Comparison of ENCODE assay signal across 23 cellular contexts in genomic region chr5:5613261-5613990, GRCh38.
DNase-seq lines count a peak whose midpoint lies in the region; ATAC-seq and TF ChIP-seq lines count a peak whose summit lies in the region.
"Had no signal": no experiment of that assay in that cellular context is flagged by ENCODE, and none has a peak within 500 bp of the region (broad histone marks: within the 10 kb centered on the region; RNA-seq: fewer than 3 reads in every experiment).

No MANE protein-coding gene starts in this region.

- peaks cover 2% of the 10 kb centered on the region for H3K9me3 Mint-ChIP-seq in activated B cell treated with CpG ODN at 0.5 μM for 24 hours
- H3K9me3 Mint-ChIP-seq in MCF 10A (ENCODE audit: unreplicated experiment), result no peaks in the 10 kb centered on the region
- H3K9me3 Mint-ChIP-seq in T-helper 2 cell treated with Interferon-gamma antibody and Interleukin-4, amounts not matched to agents 5 μg/mL and 100 μg/mL, for 36 hours, result no peaks in the 10 kb centered on the region
- H3K9me3 Mint-ChIP-seq: activated CD8-positive, alpha-beta T cell treated with anti-CD3 and anti-CD28 coated beads for 36 hours; effector memory CD8-positive, alpha-beta T cell had no signal

- CTCF ChIA-PET in activated B cell treated with CpG ODN at 0.5 μM for 24 hours (lab: Charles Lee), result interaction anchor here (1.3 kb wide), 1 partner anchor 143 kb away, joined by 3 read pairs; no protein-coding TSS in a partner anchor
- CTCF ChIA-PET in MCF 10A (lab: Yijun Ruan, JAX), result no interaction called here

- TF ChIP-seq CTCF in GM12865 (IDR thresholded peaks at IDR 0.05; ENCODE audit: insufficient read depth, low read depth, low read length, missing control alignments), result no peak
- TF ChIP-seq CTCF in activated B cell treated with CpG ODN at 0.5 μM for 24 hours (IDR thresholded peaks at IDR 0.05), result no peak
- no peak for TF ChIP-seq CTCF in MCF 10A (IDR thresholded peaks at IDR 0.05; ENCODE audit: unreplicated experiment)

- peaks cover 7% of the 10 kb centered on the region for H3K4me1 Mint-ChIP-seq in activated B cell treated with CpG ODN at 0.5 μM for 24 hours
- H3K4me1 Mint-ChIP-seq in MCF 10A (ENCODE audit: insufficient read depth, unreplicated experiment), result peaks cover 6% of the 10 kb centered on the region
- no peaks in the 10 kb centered on the region for H3K4me1 Mint-ChIP-seq in T-helper 2 cell treated with Interferon-gamma antibody and Interleukin-4, amounts not matched to agents 5 μg/mL and 100 μg/mL, for 36 hours (ENCODE audit: low read depth)

- POLR2A ChIA-PET in activated B cell treated with CpG ODN at 0.5 μM for 24 hours (lab: Charles Lee), result interaction anchor here (0.7 kb wide), 1 partner anchor 10 kb away, joined by 3 read pairs; no protein-coding TSS in a partner anchor
- POLR2A ChIA-PET in MCF 10A (lab: Yijun Ruan, JAX), result no interaction called here

- H3K27me3 Mint-ChIP-seq in activated B cell treated with CpG ODN at 0.5 μM for 24 hours (no peaks in the 10 kb centered on the region), MCF 10A (ENCODE audit: insufficient read depth, unreplicated experiment) (no peaks in the 10 kb centered on the region)
- H3K27me3 Mint-ChIP-seq in T-helper 2 cell treated with Interferon-gamma antibody and Interleukin-4, amounts not matched to agents 5 μg/mL and 100 μg/mL, for 36 hours (ENCODE audit: low read depth), result peaks cover 9% of the 10 kb centered on the region

- DNase-seq in GM12865 (ENCODE audit: low read depth), result peak; percentile 3
- DNase-seq in activated B cell treated with CpG ODN at 0.5 μM for 24 hours, result no peak
- no peak for DNase-seq in AG20443 (ENCODE audit: low spot score)
- DNase-seq in MCF 10A (ENCODE audit: unreplicated experiment), result no peak
- no peak for DNase-seq in T-helper 2 cell treated with Interferon-gamma antibody and Interleukin-4, amounts not matched to agents 5 μg/mL and 100 μg/mL, for 36 hours (ENCODE audit: low spot score)
- DNase-seq: activated CD8-positive, alpha-beta T cell treated with anti-CD3 and anti-CD28 coated beads for 36 hours; activated effector memory CD4-positive, alpha-beta T cell treated with anti-CD3 and anti-CD28 coated beads, Interleukin-2, amount 50 U/mL, for 16 hours; activated T-cell treated with anti-CD3 and anti-CD28 coated beads for 4 hours; brain microvascular endothelial cell; COR-L47; DMS79 treated with DMSO at 0.1 percent for 48 hours; effector memory CD8-positive, alpha-beta T cell; Kasumi-1; lower lobe of right lung; NCI-H2107; NCI-H510A treated with DMSO at 0.1 percent for 48 hours; right lobe of liver; upper lobe of right lung had no signal

- H3K4me3 ChIP-seq in GM12865 (ENCODE audit: low read depth, low read length), result no peak overlapping the region
- H3K4me3 ChIP-seq: A549, lower lobe of right lung, right lobe of liver, upper lobe of right lung had no signal

- H3K27ac Mint-ChIP-seq in activated B cell treated with CpG ODN at 0.5 μM for 24 hours, result no peak overlapping the region
- H3K27ac Mint-ChIP-seq in MCF 10A (ENCODE audit: low read depth, unreplicated experiment), result no peak overlapping the region
- no peak overlapping the region for H3K27ac Mint-ChIP-seq in T-helper 2 cell treated with Interferon-gamma antibody and Interleukin-4, amounts not matched to agents 5 μg/mL and 100 μg/mL, for 36 hours
- H3K27ac Mint-ChIP-seq: activated CD8-positive, alpha-beta T cell treated with anti-CD3 and anti-CD28 coated beads for 36 hours; effector memory CD8-positive, alpha-beta T cell had no signal

- H3K36me3 Mint-ChIP-seq in activated B cell treated with CpG ODN at 0.5 μM for 24 hours (ENCODE audit: low read depth), result no peaks in the 10 kb centered on the region
- no peaks in the 10 kb centered on the region for H3K36me3 Mint-ChIP-seq in MCF 10A (ENCODE audit: insufficient read depth, unreplicated experiment)
- H3K36me3 Mint-ChIP-seq in T-helper 2 cell treated with Interferon-gamma antibody and Interleukin-4, amounts not matched to agents 5 μg/mL and 100 μg/mL, for 36 hours (ENCODE audit: low read depth), result no peaks in the 10 kb centered on the region

- ATAC-seq in GM19324 (IDR thresholded peaks at IDR 0.05; ENCODE audit: low FRiP score, unreplicated experiment) (peak; percentile 68), HG02885 (IDR thresholded peaks at IDR 0.05; ENCODE audit: poor library complexity, unreplicated experiment) (peak; percentile 88), activated B cell treated with CpG ODN at 0.5 μM for 24 hours (ENCODE audit: low read depth) (peak; percentile 34), HG03135 (IDR thresholded peaks at IDR 0.05; ENCODE audit: unreplicated experiment) (no peak)
- ATAC-seq: A549; activated CD8-positive, alpha-beta T cell treated with anti-CD3 and anti-CD28 coated beads for 36 hours; effector memory CD8-positive, alpha-beta T cell; lower lobe of right lung; right lobe of liver; SK-N-SH treated with all-trans-retinoic acid at 6 μM for 48 hours; upper lobe of right lung had no signal

- intact Hi-C loops in activated B cell treated with CpG ODN at 0.5 μM for 24 hours (cut with micrococcal nuclease) (loop anchor here (10.0 kb wide), 1 partner anchor 171 kb away; no protein-coding TSS in a partner anchor), MCF 10A (cut with micrococcal nuclease) (no loop called here)

- no TSS peak for BruUV-seq in MCF 10A (replicated peaks; lab: Mats Ljungman, UMichigan)

- H3K4me3 Mint-ChIP-seq in activated B cell treated with CpG ODN at 0.5 μM for 24 hours (no peak overlapping the region), MCF 10A (ENCODE audit: unreplicated experiment) (no peak overlapping the region)
- H3K4me3 Mint-ChIP-seq in T-helper 2 cell treated with Interferon-gamma antibody and Interleukin-4, amounts not matched to agents 5 μg/mL and 100 μg/mL, for 36 hours, result no peak overlapping the region
- H3K4me3 Mint-ChIP-seq: activated CD8-positive, alpha-beta T cell treated with anti-CD3 and anti-CD28 coated beads for 36 hours; effector memory CD8-positive, alpha-beta T cell had no signal
